14 cellular contexts compared by ENCODE assay signal in the genomic region with DNA sequence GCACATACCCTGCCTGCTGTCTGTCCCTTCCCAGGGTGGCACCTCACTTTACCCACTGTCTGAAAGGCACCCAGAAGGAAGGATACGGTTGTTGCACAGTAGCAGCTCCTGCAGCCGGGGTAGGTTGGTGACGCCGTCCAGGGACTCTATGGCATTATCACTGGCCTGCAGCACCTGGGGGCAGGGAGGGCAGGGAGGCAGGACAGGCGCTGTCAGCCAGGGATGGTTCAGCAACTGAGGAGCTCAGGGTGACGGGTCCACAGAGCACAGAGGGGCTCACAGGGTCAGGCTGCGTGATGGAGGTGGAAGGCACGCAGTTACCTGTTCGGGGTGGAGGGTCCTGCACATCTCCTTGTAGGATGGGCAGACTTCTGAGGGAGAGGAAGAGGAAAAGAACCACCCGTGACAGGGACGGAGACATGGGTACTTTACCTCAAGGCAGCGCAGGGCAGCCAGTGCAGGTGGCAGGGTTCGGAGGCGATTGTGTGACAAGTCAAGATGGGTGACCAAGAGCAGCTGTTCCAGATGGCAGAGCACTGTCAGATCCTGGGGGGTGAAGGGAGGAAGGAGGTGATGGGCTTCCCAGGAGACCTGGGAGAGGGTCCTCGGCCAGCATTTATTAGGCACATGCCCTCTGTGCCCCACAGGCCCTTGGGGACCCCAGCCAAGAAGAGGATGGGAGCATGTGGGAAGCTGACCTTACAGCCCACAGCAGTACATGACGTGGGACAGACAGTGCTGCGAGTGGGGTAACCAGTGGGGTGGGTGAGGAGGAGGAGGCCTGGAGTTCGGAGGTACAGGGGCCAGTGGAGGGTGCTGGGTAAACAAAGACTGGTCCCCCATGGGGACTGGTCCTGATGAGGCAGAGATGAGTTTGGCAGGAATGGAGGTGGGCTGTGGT.
"Had no signal": no experiment of that assay in that cellular context is flagged by ENCODE, and none has a peak within 500 bp of the region (broad histone marks: within the 10 kb centered on the region; RNA-seq: fewer than 3 reads in every experiment).

No MANE protein-coding gene starts in this region.

- H3K27ac ChIP-seq: colonic mucosa, sigmoid colon, suprapubic skin, upper lobe of right lung had no signal

- H3K27me3 Mint-ChIP-seq: activated CD4-positive, alpha-beta T cell treated with anti-CD3 and anti-CD28 coated beads, Interleukin-2, amount 10 ng/mL, durations not matched to agents 24 days and 14 days; naive thymus-derived CD8-positive, alpha-beta T cell had no signal

- H3K4me3 Mint-ChIP-seq: activated CD4-positive, alpha-beta T cell treated with anti-CD3 and anti-CD28 coated beads, Interleukin-2, amount 10 ng/mL, durations not matched to agents 24 days and 14 days; WTC11 had no signal

- DNase-seq: activated CD4-positive, alpha-beta T cell treated with anti-CD3 and anti-CD28 coated beads, Interleukin-2, amount 10 ng/mL, durations not matched to agents 24 days and 14 days; colonic mucosa; effector CD4-positive, alpha-beta T cell; hypothalamus; mammary epithelial cell; naive thymus-derived CD8-positive, alpha-beta T cell; sigmoid colon; SK-N-SH; stimulated activated CD4-positive, alpha-beta T cell treated with anti-CD3 and anti-CD28 coated beads, Interleukin-2, amount 100 ng/mL, for 24 hours; stimulated activated naive CD8-positive, alpha-beta T cell treated with anti-CD3 and anti-CD28 coated beads, Interleukin-15, Interleukin-2, amounts not matched to agents 100 U/mL and 50 U/mL, for 24 hours; upper lobe of right lung had no signal

- H3K9ac ChIP-seq: SK-N-SH had no signal

- H3K4me1 Mint-ChIP-seq: WTC11 had no signal

- H3K9me3 ChIP-seq: colonic mucosa, mucosa of descending colon, sigmoid colon, SK-N-SH, suprapubic skin, upper lobe of right lung had no signal

- H3K4me2 ChIP-seq: SK-N-SH had no signal

- ATAC-seq: mucosa of descending colon; naive thymus-derived CD8-positive, alpha-beta T cell; stimulated activated naive CD8-positive, alpha-beta T cell treated with anti-CD3 and anti-CD28 coated beads, Interleukin-15, Interleukin-2, amounts not matched to agents 100 U/mL and 50 U/mL, for 24 hours; upper lobe of right lung; WTC11 had no signal

- H3K4me1 ChIP-seq: colonic mucosa had no signal

- H3K4me3 ChIP-seq: colonic mucosa, mucosa of descending colon, sigmoid colon, suprapubic skin, upper lobe of right lung had no signal

- H3K27ac Mint-ChIP-seq: activated CD4-positive, alpha-beta T cell treated with anti-CD3 and anti-CD28 coated beads, Interleukin-2, amount 10 ng/mL, durations not matched to agents 24 days and 14 days; WTC11 had no signal

- H3K27me3 ChIP-seq: colonic mucosa, sigmoid colon, suprapubic skin, upper lobe of right lung had no signal

- H3K9me3 Mint-ChIP-seq: activated CD4-positive, alpha-beta T cell treated with anti-CD3 and anti-CD28 coated beads, Interleukin-2, amount 10 ng/mL, durations not matched to agents 24 days and 14 days; naive thymus-derived CD8-positive, alpha-beta T cell; WTC11 had no signal
